In genomic region chr6:73577605-73578160, GRCh38 we compare ENCODE assay signal across 15 cellular contexts. TPM values are rescaled to one million over a fixed set of nuclear protein-coding genes. Genes with fewer than 3 reads are reported as not detected.
DNase-seq lines count a peak whose midpoint lies in the region; ATAC-seq, FAIRE-seq and TF ChIP-seq lines count a peak whose summit lies in the region.
"Had no signal": no experiment of that assay in that cellular context is flagged by ENCODE, and none has a peak within 500 bp of the region (broad histone marks: within the 10 kb centered on the region; RNA-seq: fewer than 3 reads in every experiment).

No MANE protein-coding gene starts in this region.

- H2BK5ac ChIP-seq in H1 (ENCODE audit: low read depth, low read length): peak overlapping the region; percentile 96
- H2BK5ac ChIP-seq in neuronal stem cell (ENCODE audit: low read length): no peak overlapping the region

- peak overlapping the region; percentile 3 for H3K56ac ChIP-seq in H1 (replicated peaks; ENCODE audit: insufficient read length, low read depth, low read length)

- H3K36me3 ChIP-seq in HAP-1 (replicated peaks) (no peaks in the 10 kb centered on the region), H1 (ENCODE audit: control insufficient read depth in 2 of 4, insufficient read depth in 4 of 4, low read length in 3 of 4) (no peaks in the 10 kb centered on the region), neuronal stem cell (replicated peaks in 1 of 2; ENCODE audit: control insufficient read depth in 2 of 2, insufficient read depth in 2 of 2, low read length in 2 of 2) (no peaks in the 10 kb centered on the region)
- H3K36me3 ChIP-seq: thoracic aorta had no signal

- H3K18ac ChIP-seq in H1 (ENCODE audit: extremely low read depth, low read length): peak overlapping the region; percentile 26
- no peak overlapping the region for H3K18ac ChIP-seq in neuronal stem cell (ENCODE audit: low read length)

- H3K4me2 ChIP-seq in H1 (ENCODE audit: insufficient read depth in 1 of 2, low read depth in 2 of 2, low read length in 2 of 2) (0 out of 4 replicates have a peak overlapping the region, but pooled peaks of 1 of the 2 experiments have one; percentile 37), neuronal stem cell (ENCODE audit: insufficient read depth, low read length, poor library complexity, severe bottlenecking) (no peak overlapping the region)

- DNase-seq in HAP-1 (ENCODE audit: low spot score in 2 of 2) (peak; percentile 43 to 92), OCI-M1 (lab: John Stamatoyannopoulos, UW) (peak; percentile 72), H1 (ENCODE audit: low read depth in 1 of 2, low spot score in 2 of 2) (no peak), neuronal stem cell (ENCODE audit: low spot score) (no peak), NCI-H82 treated with DMSO at 0.1 percent for 48 hours (lab: John Stamatoyannopoulos, UW; ENCODE audit: unreplicated experiment) (no peak), GDM1 (lab: John Stamatoyannopoulos, UW) (no peak)
- DNase-seq in activated effector memory CD4-positive, alpha-beta T cell treated with Interleukin-2 at 50 U/mL for 16 hours: no peak
- DNase-seq: activated CD4-positive, alpha-beta memory T cell treated with anti-CD3 and anti-CD28 coated beads for 36 hours; foreskin fibroblast; NCI-H2029; NCI-H69; psoas muscle; SHP77 had no signal

- H3K14ac ChIP-seq in H1 (ENCODE audit: insufficient read length) (no peak overlapping the region), neuronal stem cell (ENCODE audit: low read length) (no peak overlapping the region)

- H2BK15ac ChIP-seq in H1 (ENCODE audit: low read length) (0 out of 2 replicates have a peak overlapping the region, but pooled peaks have one; percentile 23), neuronal stem cell (ENCODE audit: low read length) (no peak overlapping the region)

- H4K91ac ChIP-seq in H1 (replicated peaks; ENCODE audit: insufficient read length, low read length): peak overlapping the region; percentile 86
- H4K91ac ChIP-seq in neuronal stem cell (ENCODE audit: low read depth, low read length, poor library complexity): no peak overlapping the region

- ATAC-seq in HG02798 (IDR thresholded peaks at IDR 0.05; ENCODE audit: poor library complexity, unreplicated experiment): no peak
- ATAC-seq: psoas muscle had no signal

- H4K8ac ChIP-seq in H1 (ENCODE audit: extremely low read depth, insufficient read depth, low read length): no peak overlapping the region
- no peak overlapping the region for H4K8ac ChIP-seq in neuronal stem cell (ENCODE audit: low read depth, low read length)

- H3K79me2 ChIP-seq in H1 (ENCODE audit: control insufficient read depth in 1 of 2, insufficient read depth in 2 of 2, low read length in 2 of 2): no peaks in the 10 kb centered on the region

- H3K4me3 ChIP-seq in HAP-1 (no peak overlapping the region), H1 (ENCODE audit: extremely low read depth in 1 of 4, insufficient read depth in 2 of 4, low read depth in 3 of 4, low read length in 4 of 4) (no peak overlapping the region), neuronal stem cell (ENCODE audit: low read length in 2 of 2) (no peak overlapping the region)
- H3K4me3 ChIP-seq: psoas muscle, thoracic aorta had no signal

- 55% methylated on average over 3 of the region's 3 CpGs; no CpG with 5 or more reads in 1 of the 2 experiments for WGBS in H1 (ENCODE audit: extremely low coverage in 1 of 2, insufficient coverage in 1 of 2, insufficient read length in 1 of 2, insufficient replicate concordance in 2 of 2, low coverage in 1 of 2, low lambda C conversion rate in 2 of 2, missing lambda C conversion rate in 1 of 2), 2 experiments
- no CpG with 5 or more reads among the region's 3 CpGs for WGBS in neuronal stem cell (ENCODE audit: extremely low coverage in 2 of 2, insufficient read length in 2 of 2, insufficient replicate concordance in 1 of 2), 2 donors

- H3K23ac ChIP-seq in H1 (ENCODE audit: insufficient read length) (no peak overlapping the region), neuronal stem cell (ENCODE audit: low read depth, low read length, poor library complexity) (no peak overlapping the region)

- no peak for FAIRE-seq in H1 (lab: Jason Lieb, UNC)

- no peak for TF ChIP-seq RAD21 in H1 (IDR thresholded peaks at IDR 0.05 in 1 of 2, conservative IDR thresholded peaks at IDR 0.05 in 1 of 2; ENCODE audit: low read depth in 2 of 2, low read length in 2 of 2)

- H2BK120ac ChIP-seq in H1 (replicated peaks; ENCODE audit: low read depth, low read length) (peak overlapping the region; percentile 98), neuronal stem cell (ENCODE audit: low read depth, low read length) (no peak overlapping the region)

- peak overlapping the region; percentile 100 for H2BK20ac ChIP-seq in H1 (ENCODE audit: low read length)

- H3K27me3 ChIP-seq in HAP-1 (ENCODE audit: low read depth): no peaks in the 10 kb centered on the region
- H3K27me3 ChIP-seq in H1 (replicated peaks in 1 of 4; ENCODE audit: control insufficient read depth in 3 of 4, extremely low read depth in 1 of 4, insufficient read depth in 3 of 4, low read length in 3 of 4): no peaks in the 10 kb centered on the region
- H3K27me3 ChIP-seq in neuronal stem cell (ENCODE audit: control insufficient read depth in 3 of 3, insufficient read depth in 3 of 3, low read depth in 1 of 3, low read length in 3 of 3): no peaks in the 10 kb centered on the region

- H3K9me3 ChIP-seq in HAP-1 (peaks cover 9% of the 10 kb centered on the region), H1 (ENCODE audit: insufficient read depth in 2 of 2, low read depth in 1 of 2, low read length in 1 of 2) (peaks cover 0 to 3% of the 10 kb centered on the region in 2 experiments; a peak in 1 of 4 replicates), neuronal stem cell (replicated peaks in 1 of 2; ENCODE audit: control insufficient read depth in 2 of 2, insufficient read depth in 1 of 2, low read depth in 1 of 2, low read length in 2 of 2) (no peaks in the 10 kb centered on the region)
- H3K9me3 ChIP-seq: thoracic aorta had no signal

- peak overlapping the region; percentile 90 for H3K4ac ChIP-seq in H1 (replicated peaks; ENCODE audit: insufficient read length, low read depth, low read length)
- no peak overlapping the region for H3K4ac ChIP-seq in neuronal stem cell (ENCODE audit: low read length)

- POLR2A ChIA-PET in H1 (lab: Charles Lee; ENCODE audit: partially characterized antibody): interaction anchor here (1.3 to 45.0 kb wide), 3 partner anchors 9 to 56 kb away, joined by 8 to 1482 read pairs (median 82); partner anchors contain the start of gene EEF1A1

- H3K23me2 ChIP-seq in H1 (ENCODE audit: low read depth, low read length): no peaks in the 10 kb centered on the region; the same call in 1 of the 2 replicates

- H3K4me1 ChIP-seq in HAP-1: peaks cover 60% of the 10 kb centered on the region
- H3K4me1 ChIP-seq in H1 (replicated peaks in 1 of 4; ENCODE audit: control insufficient read depth in 3 of 4, insufficient read depth in 4 of 4, low read length in 3 of 4): peaks cover 20 to 32% (median 24%) of the 10 kb centered on the region in 4 experiments
- peaks cover 16 to 27% of the 10 kb centered on the region in 2 donors for H3K4me1 ChIP-seq in neuronal stem cell (ENCODE audit: control insufficient read depth in 2 of 2, insufficient read depth in 1 of 2, low read depth in 1 of 2, low read length in 2 of 2)

- no peak overlapping the region for H2AFZ ChIP-seq in H1 (ENCODE audit: low read length)
- peak overlapping the region; percentile 66 for H2AFZ ChIP-seq in neuronal stem cell (ENCODE audit: low read length)

- H4K5ac ChIP-seq in H1 (ENCODE audit: insufficient read length, low read depth, low read length): peak overlapping the region; percentile 16

- no peak for TF ChIP-seq CTCF in H1 (IDR thresholded peaks at IDR 0.05; ENCODE audit: control extremely low read depth in 1 of 3, insufficient read depth in 1 of 3, low read depth in 1 of 3, low read length in 3 of 3)

- in situ Hi-C loops in HAP-1 (cut with MboI; ENCODE audit: low sequenced_read_pairs): no loop called here

- no peak for TF ChIP-seq EP300 in H1 (IDR thresholded peaks at IDR 0.05; ENCODE audit: borderline replicate concordance in 1 of 2, low read depth in 2 of 2, low read length in 2 of 2)

- H2BK12ac ChIP-seq in H1 (ENCODE audit: low read depth, low read length): peak overlapping the region; percentile 18
- no peak overlapping the region for H2BK12ac ChIP-seq in neuronal stem cell (ENCODE audit: low read length)

- peak overlapping the region in 1 of 4 experiments; percentile 39; a peak in 1 of 7 replicates for H3K9ac ChIP-seq in H1 (replicated peaks in 1 of 4; ENCODE audit: extremely low read depth in 1 of 4, low read depth in 3 of 4, low read length in 3 of 4)
- H3K9ac ChIP-seq in neuronal stem cell (ENCODE audit: low read depth, low read length, poor library complexity): no peak overlapping the region

- no peaks in the 10 kb centered on the region for H4K20me1 ChIP-seq in H1 (replicated peaks in 1 of 2; ENCODE audit: control insufficient read depth in 1 of 2, insufficient read depth in 2 of 2, low read length in 2 of 2)

- no peak for TF ChIP-seq POLR2A in H1 (IDR thresholded peaks at IDR 0.05; ENCODE audit: control extremely low read depth in 1 of 2, low read depth in 2 of 2, low read length in 2 of 2)

- H2AK5ac ChIP-seq in H1 (ENCODE audit: low read depth, low read length): peak overlapping the region; percentile 79; the same call in 1 of the 2 replicates
- no peak overlapping the region for H2AK5ac ChIP-seq in neuronal stem cell (ENCODE audit: low read depth, low read length)

- CTCF ChIA-PET in H1 (lab: Charles Lee; ENCODE audit: partially characterized antibody): interaction anchor here (1.1 to 2.4 kb wide), 4 partner anchors 10 to 34 kb away, joined by 3 to 8 read pairs (median 4); no protein-coding TSS in a partner anchor

- H3K79me1 ChIP-seq in H1 (ENCODE audit: low read depth, low read length): no peaks in the 10 kb centered on the region
- H3K79me1 ChIP-seq in neuronal stem cell (ENCODE audit: low read depth, low read length): no peaks in the 10 kb centered on the region

- H3K27ac ChIP-seq in H1 (ENCODE audit: low read depth, low read length): peak overlapping the region; percentile 61; the same call in 1 of the 2 replicates
- no peak overlapping the region for H3K27ac ChIP-seq in neuronal stem cell (replicated peaks; ENCODE audit: low read length)
- H3K27ac ChIP-seq: psoas muscle, thoracic aorta had no signal

TF ChIP-seq in H1, 55 proteins besides CTCF, POLR2A, EP300 and RAD21 (continues in another document):
- TF ChIP-seq CBX8 (IDR thresholded peaks at IDR 0.05; ENCODE audit: borderline replicate concordance, low read depth, low read length): no peak

RNA-seq across cellular contexts. Expression of gene EEF1A1, which starts 56.9 kb away (rescaled TPM):
- total RNA-seq in H1 (2021; fragmentation: NEBNext Ultra II Directional; extraction: Animal tissue kit (Norgen Biotek cat#: 25700)): 13,468 and 13,823 TPM in 2 replicates
- 10,552 and 13,927 TPM in 2 replicates for polyA plus RNA-seq in H1 (2011; rRNA removed)
- polyA plus RNA-seq in H1 (2011; cell fraction: cytosol; rRNA removed): 16,498 TPM
- polyA plus RNA-seq in H1 (2011; cell fraction: nucleus; rRNA removed): 10,268 TPM
- 14,752 to 19,552 TPM (median 16,169 TPM) in 4 replicates for polyA plus RNA-seq in H1 (2012, experiment 1 of 2)
- 2,073 TPM for polyA plus RNA-seq in H1 (2012, experiment 2 of 2)
- polyA plus RNA-seq in H1 (2013, experiment 1 of 2): 13,042 TPM
- polyA plus RNA-seq in H1 (2013, experiment 2 of 2): 13,003 TPM
- polyA minus RNA-seq in H1 (2011; rRNA and poly(A)+ RNA removed): 13,556 and 16,300 TPM in 2 replicates
- polyA minus RNA-seq in H1 (2011; cell fraction: cytosol; rRNA and poly(A)+ RNA removed): 5,618 TPM
- 6,584 TPM for polyA minus RNA-seq in H1 (2011; cell fraction: nucleus; rRNA and poly(A)+ RNA removed)
- polyA plus RNA-seq in neuronal stem cell (2013, experiment 1 of 2): 20,572 TPM
- 20,834 TPM for polyA plus RNA-seq in neuronal stem cell (2013, experiment 2 of 2)

Comparison
In these comparisons a context has a peak if more than half of its experiments do, and no peak if none do; other contexts are left out.
1. DNase-seq: peak in HAP-1 (2 of 2) and OCI-M1 (single experiment); none in H1 (0 of 2), neuronal stem cell (single experiment), NCI-H82 treated with DMSO at 0.1 percent for 48 hours (single experiment), activated effector memory CD4-positive, alpha-beta T cell treated with Interleukin-2 at 50 U/mL for 16 hours (single experiment) and GDM1 (single experiment).